8 cellular contexts compared by ENCODE assay signal in genomic region chr9:6757988-6758417, GRCh38.
DNase-seq lines count a peak whose midpoint lies in the region; ATAC-seq and TF ChIP-seq lines count a peak whose summit lies in the region.

No MANE protein-coding gene starts in this region.

- no peaks in the 10 kb centered on the region for H3K36me3 ChIP-seq in KOPT-K1 (ENCODE audit: insufficient read depth, low read length)
- H3K36me3 ChIP-seq in duodenal mucosa (ENCODE audit: control insufficient read depth in 1 of 2, insufficient read depth in 2 of 2, low read length in 2 of 2) = no peaks in the 10 kb centered on the region
- H3K36me3 ChIP-seq in mucosa of rectum (ENCODE audit: control insufficient read depth in 2 of 2, insufficient read depth in 2 of 2, low read length in 2 of 2) = no peaks in the 10 kb centered on the region

- H3K4me1 ChIP-seq in duodenal mucosa (ENCODE audit: control insufficient read depth in 1 of 2, insufficient read depth in 2 of 2, low read length in 2 of 2) = peaks cover 5 to 17% of the 10 kb centered on the region in 2 donors
- peaks cover 3 to 10% of the 10 kb centered on the region in 2 donors for H3K4me1 ChIP-seq in mucosa of rectum (ENCODE audit: control insufficient read depth in 2 of 2, insufficient read depth in 2 of 2, low read length in 2 of 2)

- peak overlapping the region; percentile 93 for H3K27ac ChIP-seq in KOPT-K1 (ENCODE audit: low read depth, low read length, poor library complexity, severe bottlenecking)
- H3K27ac ChIP-seq in duodenal mucosa (ENCODE audit: low read depth, low read length) = peak overlapping the region; percentile 100
- peak overlapping the region; percentile 99 for H3K27ac ChIP-seq in mucosa of rectum (ENCODE audit: low read depth in 2 of 2, low read length in 2 of 2)

- DNase-seq in GM12864 (ENCODE audit: low read depth) (no peak), GOT3 (lab: John Stamatoyannopoulos, UW) (no peak), epidermal melanocyte (ENCODE audit: insufficient read length, low spot score) (no peak), NCI-H345 (lab: John Stamatoyannopoulos, UW) (no peak)

- no peaks in the 10 kb centered on the region for H3K9me3 ChIP-seq in KOPT-K1 (ENCODE audit: insufficient read depth, low read length, poor library complexity, severe bottlenecking)
- no peaks in the 10 kb centered on the region for H3K9me3 ChIP-seq in duodenal mucosa (ENCODE audit: control insufficient read depth in 1 of 2, low read length in 2 of 2)
- no peaks in the 10 kb centered on the region for H3K9me3 ChIP-seq in mucosa of rectum (ENCODE audit: control insufficient read depth in 2 of 2, low read length in 2 of 2)

- H3K4me3 ChIP-seq in GM12864 (ENCODE audit: low read depth, low read length) (peak overlapping the region; percentile 62), duodenal mucosa (ENCODE audit: low read depth in 1 of 2, low read length in 2 of 2) (peak overlapping the region; percentile 97), mucosa of rectum (ENCODE audit: low read length in 2 of 2) (peak overlapping the region; percentile 73 to 81)

- H3K27me3 ChIP-seq in duodenal mucosa (ENCODE audit: control insufficient read depth in 1 of 2, insufficient read depth in 2 of 2, low read length in 2 of 2) (no peaks in the 10 kb centered on the region), mucosa of rectum (ENCODE audit: control insufficient read depth in 2 of 2, insufficient read depth in 2 of 2, low read length in 2 of 2) (no peaks in the 10 kb centered on the region)

- TF ChIP-seq CTCF in GM12864 (IDR thresholded peaks at IDR 0.05; ENCODE audit: low read depth, low read length, missing control alignments) = no peak

- H3K9ac ChIP-seq in duodenal mucosa (ENCODE audit: low read depth in 1 of 2, low read length in 2 of 2) (peak overlapping the region; percentile 88 to 95), mucosa of rectum (ENCODE audit: low read depth in 1 of 2, low read length in 2 of 2) (peak overlapping the region; percentile 85 to 92)

- peak; percentile 9 for ATAC-seq in GM21786 (IDR thresholded peaks at IDR 0.05; ENCODE audit: unreplicated experiment)
